15 cellular contexts compared by ENCODE assay signal in the genomic region with DNA sequence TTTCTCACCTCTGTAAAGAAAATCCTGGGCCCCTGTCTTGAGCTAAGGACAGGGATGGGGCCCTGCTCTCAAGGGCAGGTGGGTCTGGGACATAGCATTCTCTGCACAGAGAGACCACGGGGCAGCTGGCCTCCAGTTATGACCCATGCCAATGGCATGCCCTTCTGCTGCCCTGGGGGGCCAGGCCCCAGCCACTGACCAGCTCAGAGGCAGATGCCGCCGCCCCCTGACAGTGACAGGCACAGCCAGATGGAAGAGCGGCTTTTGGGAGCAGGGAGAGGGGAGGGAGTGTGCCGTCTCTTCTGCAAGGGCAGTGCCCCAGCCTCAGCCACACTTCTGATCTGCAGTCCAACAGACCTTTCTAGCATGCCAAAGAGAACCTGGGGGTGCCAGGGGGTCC.
DNase-seq lines count a peak whose midpoint lies in the region; ATAC-seq and TF ChIP-seq lines count a peak whose summit lies in the region.
"Had no signal": no experiment of that assay in that cellular context is flagged by ENCODE, and none has a peak within 500 bp of the region (broad histone marks: within the 10 kb centered on the region; RNA-seq: fewer than 3 reads in every experiment).

No MANE protein-coding gene starts in this region.

- no peaks in the 10 kb centered on the region for H4K20me1 ChIP-seq in osteoblast (ENCODE audit: insufficient read depth, low read length)

- no peak for ATAC-seq in GM21390 (IDR thresholded peaks at IDR 0.05; ENCODE audit: unreplicated experiment)
- ATAC-seq: activated CD4-positive, alpha-beta T cell treated with anti-CD3 and anti-CD28 coated beads for 36 hours; activated naive CD4-positive, alpha-beta T cell treated with anti-CD3 and anti-CD28 coated beads, Interleukin-2, amount 50 U/mL, for 72 hours had no signal

- peak overlapping the region; percentile 99 for H3K27ac ChIP-seq in ACC112 (ENCODE audit: low read depth, low read length)
- peak overlapping the region; percentile 92 to 94 for H3K27ac ChIP-seq in coronary artery
- H3K27ac ChIP-seq in osteoblast (ENCODE audit: low read depth, low read length) = peak overlapping the region; percentile 98
- H3K27ac ChIP-seq: ovary had no signal

- H3K79me2 ChIP-seq in ACC112 (ENCODE audit: control insufficient read depth, insufficient read depth, low read length, unreplicated experiment) (peaks cover 75% of the 10 kb centered on the region), osteoblast (ENCODE audit: insufficient read depth, low read length) (no peaks in the 10 kb centered on the region)

- DNase-seq in M059J (ENCODE audit: low read depth) (peak; percentile 89), coronary artery (ENCODE audit: low spot score) (peak; percentile 73), osteoblast (ENCODE audit: insufficient read length, low spot score, missing footprints) (no peak), germinal center (ENCODE audit: low spot score) (no peak)
- DNase-seq in activated CD4-positive, CD25-positive, alpha-beta regulatory T cell treated with anti-CD3 and anti-CD28 coated beads, Interleukin-2, amount 50 U/mL, for 72 hours = no peak
- no peak for DNase-seq in central memory CD4-positive, alpha-beta T cell
- DNase-seq: activated CD4-positive, alpha-beta T cell treated with anti-CD3 and anti-CD28 coated beads for 36 hours; midbrain; NCI-H1092 treated with DMSO at 0.1 percent for 48 hours; NCI-H774; ovary; T-helper 2 cell had no signal

- no peak overlapping the region for H3K4me2 ChIP-seq in osteoblast (ENCODE audit: insufficient read depth, low read length)

- H3K4me1 ChIP-seq in ACC112 (ENCODE audit: control insufficient read depth, insufficient read depth, low read length, unreplicated experiment) = peaks cover 61% of the 10 kb centered on the region
- H3K4me1 ChIP-seq in osteoblast (ENCODE audit: insufficient read depth, low read length) = peaks cover 31% of the 10 kb centered on the region

- H2AFZ ChIP-seq in ACC112 (ENCODE audit: low read length, unreplicated experiment) = no peak overlapping the region
- H2AFZ ChIP-seq in osteoblast (ENCODE audit: low read length) = no peak overlapping the region

- TF ChIP-seq CTCF in coronary artery (IDR thresholded peaks at IDR 0.05) = no peak
- no peak for TF ChIP-seq CTCF in osteoblast (IDR thresholded peaks at IDR 0.05; ENCODE audit: extremely low read depth, low read depth, low read length)

- H3K9me3 ChIP-seq in osteoblast (ENCODE audit: low read depth, low read length) = no peaks in the 10 kb centered on the region
- H3K9me3 ChIP-seq: ovary had no signal

- H3K36me3 ChIP-seq in ACC112 (ENCODE audit: insufficient read depth, low read length) = 0 out of 2 replicates have a peak, but pooled peaks cover 3% of the 10 kb centered on the region
- no peaks in the 10 kb centered on the region for H3K36me3 ChIP-seq in osteoblast (ENCODE audit: insufficient read depth, low read length)
- H3K36me3 ChIP-seq: ovary had no signal

- H3K27me3 ChIP-seq in ACC112 (ENCODE audit: insufficient read depth, low read length) (no peaks in the 10 kb centered on the region), osteoblast (ENCODE audit: insufficient read depth, low read length) (no peaks in the 10 kb centered on the region)
- H3K27me3 ChIP-seq: ovary had no signal

- peak overlapping the region; percentile 45 for H3K4me3 ChIP-seq in ACC112 (ENCODE audit: low read depth, low read length)
- H3K4me3 ChIP-seq in coronary artery = peak overlapping the region; percentile 31
- H3K4me3 ChIP-seq in osteoblast (ENCODE audit: insufficient read depth, low read length) = no peak overlapping the region
- H3K4me3 ChIP-seq: ovary had no signal

Comparison
In these comparisons a context has a peak if more than half of its experiments do, and no peak if none do; other contexts are left out.
1. DNase-seq: peak in M059J (single experiment) and coronary artery (single experiment); none in osteoblast (single experiment), germinal center (single experiment), activated CD4-positive, CD25-positive, alpha-beta regulatory T cell treated with anti-CD3 and anti-CD28 coated beads, Interleukin-2, amount 50 U/mL, for 72 hours (single experiment) and central memory CD4-positive, alpha-beta T cell (single experiment).
2. Peak in every context shown above with its lines, with median percentiles within 50 percentile points of each other: H3K27ac ChIP-seq.